ENCODE assay signal across 12 cellular contexts in the genomic region with DNA sequence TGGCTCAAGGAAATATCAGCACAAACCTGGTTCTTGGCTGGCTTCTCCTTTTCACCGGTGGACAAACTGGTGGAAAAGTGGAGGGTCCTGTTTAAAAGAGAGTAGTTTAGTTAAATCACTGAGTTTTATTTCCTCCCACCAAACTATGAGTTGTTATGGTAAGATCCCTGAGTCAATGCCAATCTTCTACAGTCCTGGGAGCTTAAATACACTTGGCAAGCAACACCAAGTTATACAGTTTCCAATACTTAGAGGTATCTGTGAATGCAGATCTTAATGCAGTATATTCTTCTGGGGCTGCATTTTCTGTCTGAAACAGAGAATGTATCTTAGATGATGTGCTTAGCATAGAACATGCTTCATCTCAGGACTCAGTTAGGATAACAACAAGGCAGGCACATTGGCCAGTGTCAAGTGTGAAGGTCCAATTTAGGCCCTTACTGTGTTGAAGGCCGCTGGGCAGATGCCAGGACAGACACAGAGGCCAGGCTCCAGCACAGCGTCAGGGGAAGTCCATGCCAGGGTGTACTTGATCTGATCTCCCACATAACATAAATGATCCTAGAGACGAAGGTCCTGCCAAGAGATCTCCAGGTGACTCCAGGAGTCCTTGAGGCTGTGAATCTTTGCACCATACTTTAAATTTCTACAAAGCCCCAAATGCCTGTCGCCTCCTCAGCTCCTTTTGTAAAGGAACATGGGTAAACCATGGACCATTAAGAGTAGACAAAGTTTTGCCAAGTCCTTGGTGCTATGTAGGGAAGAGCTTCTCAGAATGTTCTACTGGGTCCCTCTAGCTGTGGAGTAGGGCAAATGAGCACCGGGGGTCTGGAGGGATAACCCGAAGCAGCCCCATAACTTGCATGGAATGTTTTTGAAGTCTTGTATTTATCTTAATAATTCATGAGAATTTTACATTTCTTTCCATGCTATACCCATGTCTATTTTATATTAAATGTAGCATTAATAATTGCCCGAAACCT.
DNase-seq lines count a peak whose midpoint lies in the region; ATAC-seq, FAIRE-seq and TF ChIP-seq lines count a peak whose summit lies in the region.
"Had no signal": no experiment of that assay in that cellular context is flagged by ENCODE, and none has a peak within 500 bp of the region (broad histone marks: within the 10 kb centered on the region; RNA-seq: fewer than 3 reads in every experiment).

No MANE protein-coding gene starts in this region.

- no peaks in the 10 kb centered on the region for H3K79me2 ChIP-seq in K562 (ENCODE audit: control insufficient read depth, insufficient read depth, low read length)
- H3K79me2 ChIP-seq in keratinocyte (ENCODE audit: control insufficient read depth, insufficient read depth, low read length) = no peaks in the 10 kb centered on the region

- H3K9me3 Mint-ChIP-seq in HFFc6 = no peaks in the 10 kb centered on the region
- no peaks in the 10 kb centered on the region for H3K9me3 Mint-ChIP-seq in activated CD4-positive, alpha-beta T cell treated with anti-CD3 and anti-CD28 coated beads, Interleukin-2, amount 10 ng/mL, durations not matched to agents 7 days and 5 days
- H3K9me3 Mint-ChIP-seq: immature natural killer cell had no signal

- CTCF ChIA-PET in K562 (lab: Yijun Ruan, JAX; ENCODE audit: low intra/inter-chr PET ratio) = no interaction called here
- CTCF ChIA-PET in activated CD4-positive, alpha-beta T cell treated with anti-CD3 and anti-CD28 coated beads, Interleukin-2, amount 10 ng/mL, durations not matched to agents 7 days and 5 days (lab: Charles Lee) = interaction anchor here (1.2 kb wide), 1 partner anchor 19 kb away, joined by 3 read pairs; no protein-coding TSS in a partner anchor

- H3K27ac Mint-ChIP-seq in HFFc6 = no peak overlapping the region
- no peak overlapping the region for H3K27ac Mint-ChIP-seq in activated CD4-positive, alpha-beta T cell treated with anti-CD3 and anti-CD28 coated beads, Interleukin-2, amount 10 ng/mL, durations not matched to agents 7 days and 5 days
- H3K27ac Mint-ChIP-seq: immature natural killer cell had no signal

- peaks cover 0 to 20% of the 10 kb centered on the region in 2 experiments; a peak in 2 of 5 replicates for H3K27me3 ChIP-seq in K562 (ENCODE audit: control insufficient read depth in 2 of 2, insufficient read depth in 2 of 2, low read length in 2 of 2)
- H3K27me3 ChIP-seq in keratinocyte (ENCODE audit: control insufficient read depth, extremely low read depth, insufficient read depth, low read length) = no peaks in the 10 kb centered on the region
- H3K27me3 ChIP-seq: pancreas had no signal

- dilution Hi-C loops in keratinocyte (cut with MboI; ENCODE audit: extremely low pct_ligation_motif_present, low sequenced_read_pairs) = no loop called here

- FAIRE-seq in K562 (lab: Jason Lieb, UNC) (peak; percentile 23), keratinocyte (lab: Jason Lieb, UNC) (no peak)
- FAIRE-seq: pancreas, TTC549 had no signal

- H4K20me1 ChIP-seq in K562 (replicated peaks; ENCODE audit: control insufficient read depth, insufficient read depth, low read length) = no peaks in the 10 kb centered on the region
- H4K20me1 ChIP-seq in keratinocyte (ENCODE audit: control insufficient read depth, extremely low read depth, insufficient read depth, low read length) = no peaks in the 10 kb centered on the region
- H4K20me1 ChIP-seq: BLaER1 treated with 17β-estradiol and CSF1 and Interleukin-3, amounts not matched to agents 10 nM and 100 nM had no signal

- H3K9ac ChIP-seq in K562 (ENCODE audit: insufficient read depth in 1 of 2, low read depth in 2 of 2, low read length in 2 of 2) (no peak overlapping the region), keratinocyte (ENCODE audit: control insufficient read depth, extremely low read depth, insufficient read depth, low read length) (no peak overlapping the region)
- H3K9ac ChIP-seq: BLaER1 treated with 17β-estradiol and CSF1 and Interleukin-3, amounts not matched to agents 10 nM and 100 nM had no signal

- peak; percentile 75 for ATAC-seq in K562

- no peak overlapping the region for H3K4me3 ChIP-seq in AG09309 (ENCODE audit: control insufficient read depth, low read depth, low read length)
- H3K4me3 ChIP-seq in K562 = no peak overlapping the region
- no peak overlapping the region for H3K4me3 ChIP-seq in keratinocyte (ENCODE audit: control insufficient read depth in 2 of 3, extremely low read depth in 1 of 3, insufficient read depth in 2 of 3, low read depth in 1 of 3, low read length in 3 of 3)
- H3K4me3 ChIP-seq: BLaER1 treated with 17β-estradiol and CSF1 and Interleukin-3, amounts not matched to agents 10 nM and 100 nM; pancreas had no signal

- POLR2A ChIA-PET in K562 (lab: Yijun Ruan, JAX) = no interaction called here
- POLR2A ChIA-PET in activated CD4-positive, alpha-beta T cell treated with anti-CD3 and anti-CD28 coated beads, Interleukin-2, amount 10 ng/mL, durations not matched to agents 7 days and 5 days (lab: Charles Lee) = no interaction called here

- TF ChIP-seq POLR2A in K562 (conservative IDR thresholded peaks at IDR 0.05) = no peak

- H3K9me1 ChIP-seq in K562 (ENCODE audit: control insufficient read depth, insufficient read depth, low read length) (no peaks in the 10 kb centered on the region), keratinocyte (ENCODE audit: control insufficient read depth, extremely low read depth, insufficient read depth, low read length) (no peaks in the 10 kb centered on the region)

- H3K27ac ChIP-seq in K562 (ENCODE audit: extremely low read depth, low read depth, low read length) = no peak overlapping the region
- H3K27ac ChIP-seq in keratinocyte (ENCODE audit: control insufficient read depth, insufficient read depth, low read length) = no peak overlapping the region
- H3K27ac ChIP-seq: BLaER1 treated with 17β-estradiol and CSF1 and Interleukin-3, amounts not matched to agents 10 nM and 100 nM; pancreas had no signal

- no TSS peak for BruUV-seq in K562 (replicated peaks; lab: Mats Ljungman, UMichigan)

- H3K4me3 Mint-ChIP-seq in HFFc6 = no peak overlapping the region
- H3K4me3 Mint-ChIP-seq in activated CD4-positive, alpha-beta T cell treated with anti-CD3 and anti-CD28 coated beads, Interleukin-2, amount 10 ng/mL, durations not matched to agents 7 days and 5 days = no peak overlapping the region
- H3K4me3 Mint-ChIP-seq: immature natural killer cell had no signal

- intact Hi-C loops in K562 (cut with micrococcal nuclease) = loop anchor here (1.0 kb wide), 1 partner anchor 114 kb away; no protein-coding TSS in a partner anchor

- H3K27me3 Mint-ChIP-seq in HFFc6 (ENCODE audit: insufficient read depth) = peaks cover 1% of the 10 kb centered on the region
- no peaks in the 10 kb centered on the region for H3K27me3 Mint-ChIP-seq in activated CD4-positive, alpha-beta T cell treated with anti-CD3 and anti-CD28 coated beads, Interleukin-2, amount 10 ng/mL, durations not matched to agents 7 days and 5 days

- H2AFZ ChIP-seq in K562 (ENCODE audit: low read depth, low read length) (no peak overlapping the region), keratinocyte (ENCODE audit: control insufficient read depth, low read length) (no peak overlapping the region)

- WGBS in K562 (ENCODE audit: insufficient coverage, low coverage, missing lambda C conversion rate) = 0% methylated on average over 8 of the region's 8 CpGs

- TF ChIP-seq RAD21 in K562 (CRISPR knock-in tag; conservative IDR thresholded peaks at IDR 0.05 in 1 of 2, IDR thresholded peaks at IDR 0.05 in 1 of 2) = peak in 1 of 2 experiments; percentile 43; a peak in 2 of 4 replicates

- H3K4me1 Mint-ChIP-seq in HFFc6 (ENCODE audit: low read depth) = peaks cover 49% of the 10 kb centered on the region
- no peaks in the 10 kb centered on the region for H3K4me1 Mint-ChIP-seq in activated CD4-positive, alpha-beta T cell treated with anti-CD3 and anti-CD28 coated beads, Interleukin-2, amount 10 ng/mL, durations not matched to agents 7 days and 5 days
- H3K4me1 Mint-ChIP-seq: immature natural killer cell had no signal

- no peak overlapping the region for H3K4me2 ChIP-seq in K562 (ENCODE audit: insufficient read depth, low read length)
- H3K4me2 ChIP-seq in keratinocyte (ENCODE audit: control insufficient read depth, extremely low read depth, insufficient read depth, low read depth, low read length) = no peak overlapping the region
- H3K4me2 ChIP-seq: BLaER1 treated with 17β-estradiol and CSF1 and Interleukin-3, amounts not matched to agents 10 nM and 100 nM had no signal

- peaks cover 13% of the 10 kb centered on the region for H3K36me3 Mint-ChIP-seq in HFFc6 (ENCODE audit: low read depth)
- no peaks in the 10 kb centered on the region for H3K36me3 Mint-ChIP-seq in activated CD4-positive, alpha-beta T cell treated with anti-CD3 and anti-CD28 coated beads, Interleukin-2, amount 10 ng/mL, durations not matched to agents 7 days and 5 days (ENCODE audit: low read depth)
- H3K36me3 Mint-ChIP-seq: immature natural killer cell had no signal

- H3K9me3 ChIP-seq in K562 (replicated peaks; ENCODE audit: control insufficient read depth, insufficient read depth, low read depth, low read length) (no peaks in the 10 kb centered on the region), keratinocyte (ENCODE audit: control insufficient read depth, low read depth, low read length) (no peaks in the 10 kb centered on the region)
- H3K9me3 ChIP-seq: pancreas had no signal

- no peaks in the 10 kb centered on the region for H3K36me3 ChIP-seq in K562 (ENCODE audit: control insufficient read depth, insufficient read depth, low read length)
- no peaks in the 10 kb centered on the region for H3K36me3 ChIP-seq in keratinocyte (ENCODE audit: control insufficient read depth in 2 of 2, extremely low read depth in 1 of 2, insufficient read depth in 2 of 2, low read length in 2 of 2)
- H3K36me3 ChIP-seq: BLaER1 treated with 17β-estradiol and CSF1 and Interleukin-3, amounts not matched to agents 10 nM and 100 nM; pancreas had no signal

- no peak for TF ChIP-seq EP300 in K562 (IDR thresholded peaks at IDR 0.05; ENCODE audit: low read length)

- DNase-seq in AG09309 (ENCODE audit: low read depth) = no peak
- no peak for DNase-seq in HFFc6
- peak in 1 of 4 experiments; percentile 17 for DNase-seq in K562 (ENCODE audit: extremely low read depth in 1 of 4, low spot score in 3 of 4)
- DNase-seq in keratinocyte (ENCODE audit: low read depth, low spot score) = no peak
- DNase-seq in HuH-7 (ENCODE audit: low spot score) = no peak
- no peak for DNase-seq in stimulated activated CD4-positive, alpha-beta T cell treated with anti-CD3 and anti-CD28 coated beads, Interleukin-2, amount 100 ng/mL, for 48 hours
- no peak for DNase-seq in putamen (ENCODE audit: low spot score)
- DNase-seq in activated CD4-positive, alpha-beta T cell treated with anti-CD3 and anti-CD28 coated beads, Interleukin-2, amount 10 ng/mL, durations not matched to agents 7 days and 5 days = no peak
- DNase-seq: immature natural killer cell, pancreas had no signal

- H3K4me1 ChIP-seq in K562 (replicated peaks in 1 of 2; ENCODE audit: control insufficient read depth in 2 of 2, insufficient read depth in 2 of 2, low read length in 2 of 2) = no peaks in the 10 kb centered on the region
- peaks cover 13% of the 10 kb centered on the region for H3K4me1 ChIP-seq in keratinocyte (ENCODE audit: control insufficient read depth, extremely low read depth, insufficient read depth, low read length)
- H3K4me1 ChIP-seq: BLaER1 treated with 17β-estradiol and CSF1 and Interleukin-3, amounts not matched to agents 10 nM and 100 nM; pancreas had no signal

- in situ Hi-C loops in K562 (cut with MboI) = no loop called here

- TF ChIP-seq CTCF in AG09309 (IDR thresholded peaks at IDR 0.05; ENCODE audit: control insufficient read depth, insufficient read depth, low read depth, low read length, missing control alignments) (peak; percentile 50), HFFc6 (IDR thresholded peaks at IDR 0.05) (peak; percentile 64), K562 (IDR thresholded peaks at IDR 0.05 in 2 of 3, conservative IDR thresholded peaks at IDR 0.05 in 1 of 3; ENCODE audit: insufficient read depth in 2 of 3, low read depth in 1 of 3, low read length in 3 of 3) (peak; percentile 33 to 43 (median 34); a peak in 5 of 6 replicates), keratinocyte (optimal IDR thresholded peaks at IDR 0.05 in 1 of 3, IDR thresholded peaks at IDR 0.05 in 1 of 3, conservative IDR thresholded peaks at IDR 0.05 in 1 of 3; ENCODE audit: extremely low read depth in 1 of 3, insufficient read depth in 2 of 3, low read length in 3 of 3) (peak in 2 of 3 experiments; percentile 13 to 31)
